ENCODE assay signal across 19 cellular contexts in genomic region chr6:79832723-79833122, GRCh38.
"Had no signal": no experiment of that assay in that cellular context is flagged by ENCODE, and none has a peak within 500 bp of the region (broad histone marks: within the 10 kb centered on the region; RNA-seq: fewer than 3 reads in every experiment).

No MANE protein-coding gene starts in this region.

- H3K27me3 ChIP-seq: SJSA1 had no signal

- H3K4me3 ChIP-seq: MG63, SJSA1 had no signal

- DNase-seq: IMR-90, Karpas-422, KG1, MG63, NCI-H1092, NCI-H1417 treated with DMSO at 0.1 percent for 48 hours, NCI-H146, NCI-H1694 treated with DMSO at 0.1 percent for 48 hours, NCI-H1930, NCI-H2107, NCI-H226, NCI-H510A, NCI-H524 treated with DMSO at 0.1 percent for 48 hours, NCI-H774, Right ventricle myocardium superior, RPMI8226, SIG-M5 had no signal

- H3K27ac ChIP-seq: SJSA1 had no signal

- H3K4me2 ChIP-seq: SK-N-SH had no signal

- H3K9ac ChIP-seq: SK-N-SH had no signal

- H3K36me3 ChIP-seq: MG63, SJSA1 had no signal

- H3K4me1 ChIP-seq: SJSA1 had no signal

- H3K9me3 ChIP-seq: MG63, SJSA1, SK-N-SH had no signal
